Comparison of ENCODE assay signal across 18 cellular contexts in the genomic region with DNA sequence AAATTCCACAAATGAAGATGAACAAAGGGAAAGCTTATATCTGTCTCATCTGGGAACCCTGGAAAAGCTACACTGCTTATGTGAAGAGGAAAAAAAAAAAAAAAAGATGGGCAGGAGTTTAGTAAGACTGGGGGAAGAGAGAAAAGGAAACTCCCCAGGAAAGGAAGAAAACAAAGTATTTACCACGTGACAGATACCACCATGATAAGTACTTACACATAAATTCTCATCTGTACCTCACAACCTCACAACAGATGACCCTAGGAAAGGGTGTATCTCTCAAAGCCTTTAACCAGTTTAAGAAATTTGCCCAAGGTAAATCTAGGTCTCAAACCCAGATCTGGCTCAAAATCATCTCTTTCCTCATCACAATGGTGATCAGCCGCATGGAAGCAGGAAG.
"Had no signal": no experiment of that assay in that cellular context is flagged by ENCODE, and none has a peak within 500 bp of the region (broad histone marks: within the 10 kb centered on the region; RNA-seq: fewer than 3 reads in every experiment).

No MANE protein-coding gene starts in this region.

- ATAC-seq: activated naive CD8-positive, alpha-beta T cell treated with anti-CD3 and anti-CD28 coated beads, Interleukin-2, amount 50 U/mL, for 24 hours; natural killer cell treated with Interleukin-12 subunit alpha and Interleukin-12 subunit beta and Interleukin-15 and Interleukin-18, amount 100 ng/mL, for 72 hours had no signal

- H3K27ac ChIP-seq: ascending aorta, esophagus muscularis mucosa, hepatocyte, left ventricle myocardium inferior, right atrium auricular region, skin epidermis had no signal

- H3K36me3 Mint-ChIP-seq: natural killer cell treated with Interleukin-12 subunit alpha and Interleukin-12 subunit beta and Interleukin-15 and Interleukin-18, amount 100 ng/mL, for 72 hours had no signal

- H3K36me3 ChIP-seq: ascending aorta, breast epithelium, esophagus muscularis mucosa, left ventricle myocardium inferior, right atrium auricular region had no signal

- H3K4me3 Mint-ChIP-seq: activated naive CD8-positive, alpha-beta T cell treated with anti-CD3 and anti-CD28 coated beads, Interleukin-2, amount 50 U/mL, for 24 hours; natural killer cell treated with Interleukin-12 subunit alpha and Interleukin-12 subunit beta and Interleukin-15 and Interleukin-18, amount 100 ng/mL, for 72 hours; type B pancreatic cell had no signal

- H3K27me3 Mint-ChIP-seq: type B pancreatic cell had no signal

- H3K4me2 ChIP-seq: hepatocyte had no signal

- H3K9me3 Mint-ChIP-seq: activated naive CD8-positive, alpha-beta T cell treated with anti-CD3 and anti-CD28 coated beads, Interleukin-2, amount 50 U/mL, for 24 hours; natural killer cell treated with Interleukin-12 subunit alpha and Interleukin-12 subunit beta and Interleukin-15 and Interleukin-18, amount 100 ng/mL, for 72 hours; type B pancreatic cell had no signal

- H3K4me3 ChIP-seq: ascending aorta, breast epithelium, esophagus muscularis mucosa, hepatocyte, left ventricle myocardium inferior, right atrium auricular region, skin epidermis had no signal

- H3K27ac Mint-ChIP-seq: activated naive CD8-positive, alpha-beta T cell treated with anti-CD3 and anti-CD28 coated beads, Interleukin-2, amount 50 U/mL, for 24 hours; type B pancreatic cell had no signal

- H2AFZ ChIP-seq: hepatocyte had no signal

- DNase-seq: activated CD4-positive, CD25-positive, alpha-beta regulatory T cell treated with anti-CD3 and anti-CD28 coated beads, Interleukin-2, amount 50 U/mL, for 72 hours; activated gamma-delta T cell treated with Interleukin-2 at 50 U/mL for 16 hours; activated naive CD8-positive, alpha-beta T cell treated with anti-CD3 and anti-CD28 coated beads, Interleukin-2, amount 50 U/mL, for 24 hours; activated T-cell treated with anti-CD3 and anti-CD28 coated beads, Interleukin-2, amount 50 U/mL, for 1 hour; left ventricle myocardium inferior; mesenchymal stem cell; occipital lobe; stimulated activated CD4-positive, alpha-beta T cell treated with anti-CD3 and anti-CD28 coated beads, Interleukin-4, amount 100 ng/mL, for 24 hours; stimulated activated naive CD4-positive, alpha-beta T cell treated with Interleukin-2 at 50 U/mL for 16 hours; T1000 had no signal

- H3K27me3 ChIP-seq: ascending aorta, breast epithelium, esophagus muscularis mucosa, hepatocyte, right atrium auricular region had no signal

- H3K9me3 ChIP-seq: ascending aorta, breast epithelium, esophagus muscularis mucosa, left ventricle myocardium inferior, right atrium auricular region had no signal
